In genomic region chr7:140417456-140418155, GRCh38 we compare ENCODE assay signal across 16 cellular contexts. TPM values are rescaled to one million over a fixed set of nuclear protein-coding genes. Genes with fewer than 3 reads are reported as not detected.
A peak's percentile ranks its signal among the peaks of the same experiment; 100 is the strongest.
DNase-seq lines count a peak whose midpoint lies in the region; ATAC-seq, FAIRE-seq and TF ChIP-seq lines count a peak whose summit lies in the region.
"Had no signal": no experiment of that assay in that cellular context is flagged by ENCODE, and none has a peak within 500 bp of the region (broad histone marks: within the 10 kb centered on the region; RNA-seq: fewer than 3 reads in every experiment).

No MANE protein-coding gene starts in this region.

- POLR2A ChIA-PET in A549 (lab: Yijun Ruan, JAX): interaction anchor here (1.0 kb wide), 1 partner anchor 20 kb away, joined by 3 read pairs; the partner anchor contains the start of gene SLC37A3
- POLR2A ChIA-PET in activated CD8-positive, alpha-beta T cell treated with anti-CD3 and anti-CD28 coated beads for 36 hours (lab: Charles Lee): interaction anchor here (1.0 to 1.1 kb wide), 2 partner anchors 20 to 240 kb away, joined by 3 read pairs; partner anchors contain the start of gene SLC37A3

- H3K27ac ChIP-seq in A549: no peak overlapping the region
- H3K27ac ChIP-seq in BLaER1 treated with 17β-estradiol and CSF1 and Interleukin-3, amounts not matched to agents 10 nM and 100 nM: no peak overlapping the region
- H3K27ac ChIP-seq: right atrium auricular region, transverse colon had no signal

- no peak for TF ChIP-seq RAD21 in A549 (conservative IDR thresholded peaks at IDR 0.05 in 1 of 2, IDR thresholded peaks at IDR 0.05 in 1 of 2)

- H3K36me3 Mint-ChIP-seq in activated CD8-positive, alpha-beta T cell treated with anti-CD3 and anti-CD28 coated beads for 36 hours (ENCODE audit: low read depth): peaks cover 9% of the 10 kb centered on the region

- H3K36me3 ChIP-seq in BLaER1 treated with 17β-estradiol and CSF1 and Interleukin-3, amounts not matched to agents 10 nM and 100 nM: no peaks in the 10 kb centered on the region
- H3K36me3 ChIP-seq: right atrium auricular region, transverse colon had no signal

- intact Hi-C loops in activated CD8-positive, alpha-beta T cell treated with anti-CD3 and anti-CD28 coated beads for 36 hours (cut with micrococcal nuclease): no loop called here

- no peak for FAIRE-seq in A549 (lab: Jason Lieb, UNC)
- FAIRE-seq: endothelial cell of umbilical vein had no signal

- peaks cover 10% of the 10 kb centered on the region for H3K4me1 Mint-ChIP-seq in activated CD8-positive, alpha-beta T cell treated with anti-CD3 and anti-CD28 coated beads for 36 hours (ENCODE audit: low read depth)

- no peak for TF ChIP-seq POLR2A in A549 (IDR thresholded peaks at IDR 0.05; ENCODE audit: low read length)

- no peaks in the 10 kb centered on the region for H3K27me3 Mint-ChIP-seq in activated CD8-positive, alpha-beta T cell treated with anti-CD3 and anti-CD28 coated beads for 36 hours

- no peak for DNase-seq in A549 (ENCODE audit: low read depth in 1 of 2, low spot score in 1 of 2)
- peak; percentile 74 for DNase-seq in NCI-H146 treated with DMSO at 0.1 percent for 48 hours (lab: John Stamatoyannopoulos, UW; ENCODE audit: unreplicated experiment)
- peak; percentile 19 for DNase-seq in activated CD8-positive, alpha-beta T cell treated with anti-CD3 and anti-CD28 coated beads for 36 hours
- no peak for DNase-seq in COLO829 (ENCODE audit: low spot score)
- DNase-seq in OCI-M1 (lab: John Stamatoyannopoulos, UW): no peak
- DNase-seq: cerebellar nuclear complex; stimulated activated CD4-positive, alpha-beta T cell treated with anti-CD3 and anti-CD28 coated beads, Interleukin-2, amount 100 ng/mL, for 24 hours; stimulated activated CD8-positive, alpha-beta memory T cell treated with anti-CD3 and anti-CD28 coated beads, Interleukin-4, amount 100 ng/mL, for 48 hours had no signal

- ATAC-seq in A549 (peak; percentile 27 to 57; a peak in 5 of 6 replicates), GM19452 (IDR thresholded peaks at IDR 0.05; ENCODE audit: unreplicated experiment) (no peak), GM18909 (IDR thresholded peaks at IDR 0.05; ENCODE audit: poor library complexity, unreplicated experiment) (no peak)
- peak; percentile 62 for ATAC-seq in activated CD8-positive, alpha-beta T cell treated with anti-CD3 and anti-CD28 coated beads for 36 hours

- no peaks in the 10 kb centered on the region for H3K4me1 ChIP-seq in A549
- H3K4me1 ChIP-seq in BLaER1 treated with 17β-estradiol and CSF1 and Interleukin-3, amounts not matched to agents 10 nM and 100 nM: peaks cover 0 to 14% (median 7%) of the 10 kb centered on the region in 10 experiments; a peak in 12 of 20 replicates
- H3K4me1 ChIP-seq: right atrium auricular region had no signal

- no peak overlapping the region for H3K4me2 ChIP-seq in A549
- peak overlapping the region in 7 of 11 experiments; percentile 13 to 51 (median 34); a peak in 11 of 22 replicates for H3K4me2 ChIP-seq in BLaER1 treated with 17β-estradiol and CSF1 and Interleukin-3, amounts not matched to agents 10 nM and 100 nM

- H3K9me3 Mint-ChIP-seq in activated CD8-positive, alpha-beta T cell treated with anti-CD3 and anti-CD28 coated beads for 36 hours: no peaks in the 10 kb centered on the region
- H3K9me3 Mint-ChIP-seq: neural crest cell had no signal

- no peak for TF ChIP-seq CTCF in A549 (IDR thresholded peaks at IDR 0.05)
- TF ChIP-seq CTCF in activated CD8-positive, alpha-beta T cell treated with anti-CD3 and anti-CD28 coated beads for 36 hours (IDR thresholded peaks at IDR 0.05): no peak

- peak overlapping the region in 1 of 11 experiments; percentile 33; a peak in 1 of 22 replicates for H3K9ac ChIP-seq in BLaER1 treated with 17β-estradiol and CSF1 and Interleukin-3, amounts not matched to agents 10 nM and 100 nM

- H3K27ac Mint-ChIP-seq in activated CD8-positive, alpha-beta T cell treated with anti-CD3 and anti-CD28 coated beads for 36 hours: peak overlapping the region; percentile 39

- no peak overlapping the region for H3K4me3 ChIP-seq in A549
- H3K4me3 ChIP-seq in BLaER1 treated with 17β-estradiol and CSF1 and Interleukin-3, amounts not matched to agents 10 nM and 100 nM: no peak overlapping the region
- H3K4me3 ChIP-seq: right atrium auricular region, transverse colon had no signal

- no peak for TF ChIP-seq EP300 in A549 (IDR thresholded peaks at IDR 0.05)

- no peak overlapping the region for H3K4me3 Mint-ChIP-seq in activated CD8-positive, alpha-beta T cell treated with anti-CD3 and anti-CD28 coated beads for 36 hours
- H3K4me3 Mint-ChIP-seq: neural crest cell had no signal

- no peaks in the 10 kb centered on the region for H4K20me1 ChIP-seq in BLaER1 treated with 17β-estradiol and CSF1 and Interleukin-3, amounts not matched to agents 10 nM and 100 nM

- peaks cover 4% of the 10 kb centered on the region; the same call in 1 of the 3 replicates for H3K9me3 ChIP-seq in A549
- H3K9me3 ChIP-seq in BLaER1 treated with 17β-estradiol and CSF1 and Interleukin-3, amounts not matched to agents 10 nM and 100 nM (replicated peaks in 1 of 11): peaks cover 0 to 8% (median 5%) of the 10 kb centered on the region in 11 experiments; a peak in 4 of 22 replicates
- H3K9me3 ChIP-seq: right atrium auricular region, transverse colon had no signal

- CTCF ChIA-PET in A549 (lab: Yijun Ruan, JAX): interaction anchor here (1.9 kb wide), 1 partner anchor 23 kb away, joined by 6 read pairs; no protein-coding TSS in a partner anchor
- CTCF ChIA-PET in activated CD8-positive, alpha-beta T cell treated with anti-CD3 and anti-CD28 coated beads for 36 hours (lab: Charles Lee): interaction anchor here (0.8 to 2.3 kb wide), 3 partner anchors 26 to 59 kb away, joined by 3 to 5 read pairs (median 3); no protein-coding TSS in a partner anchor

- no peaks in the 10 kb centered on the region for H3K27me3 ChIP-seq in BLaER1 treated with 17β-estradiol and CSF1 and Interleukin-3, amounts not matched to agents 10 nM and 100 nM
- H3K27me3 ChIP-seq: right atrium auricular region, transverse colon had no signal

- WGBS in A549 (ENCODE audit: missing lambda C conversion rate): 68% methylated on average over 8 of the region's 8 CpGs

TF ChIP-seq in A549, 52 proteins besides CTCF, POLR2A, EP300 and RAD21:
- TF ChIP-seq CBX2 (IDR thresholded peaks at IDR 0.05; ENCODE audit: borderline replicate concordance, low read depth) (no peak), ZSCAN20 (CRISPR knock-in tag; IDR thresholded peaks at IDR 0.05) (no peak), MAX (IDR thresholded peaks at IDR 0.05) (no peak), HOXB13 (CRISPR knock-in tag; IDR thresholded peaks at IDR 0.05; ENCODE audit: low read depth) (no peak)

RNA-seq across cellular contexts. Expression of gene RAB19, which starts 13.7 kb away (rescaled TPM):
- polyA plus RNA-seq in A549 (2011; rRNA removed) (not detected in 2 replicates), A549 (2017; fragmentation: RNase III; extraction: RNeasy Plus Mini Kit Qiagen cat#74134 plus additional on column Dnase treatment) (not detected in 3 replicates)
- 0.06 TPM in 1 of 2 replicates, not detected in the other for polyA plus RNA-seq in A549 (2012; cell fraction: cytosol; rRNA removed)
- not detected in 2 replicates for polyA plus RNA-seq in A549 (2012; cell fraction: nucleus; rRNA removed)
- not detected in 2 replicates for polyA minus RNA-seq in A549 (2011; rRNA and poly(A)+ RNA removed)
- total RNA-seq in activated CD8-positive, alpha-beta T cell treated with anti-CD3 and anti-CD28 coated beads for 36 hours: 1 to 10 TPM; 5.6 to 6.4 TPM
- total RNA-seq: endothelial cell of umbilical vein, lung microvascular endothelial cell, neural crest cell, right atrium auricular region had no signal
- polyA plus RNA-seq: endothelial cell of umbilical vein had no signal

RNA-seq across cellular contexts. Expression of gene SLC37A3, which starts 19.3 kb away (rescaled TPM):
- polyA plus RNA-seq in A549 (2011; rRNA removed): 46.4 and 53.2 TPM in 2 replicates
- 21.7 and 26.3 TPM in 2 replicates for polyA plus RNA-seq in A549 (2012; cell fraction: cytosol; rRNA removed)
- 33.5 and 72.2 TPM in 2 replicates for polyA plus RNA-seq in A549 (2012; cell fraction: nucleus; rRNA removed)
- polyA plus RNA-seq in A549 (2017; fragmentation: RNase III; extraction: RNeasy Plus Mini Kit Qiagen cat#74134 plus additional on column Dnase treatment): 23.0 to 30.0 TPM (median 26.9 TPM) in 3 replicates
- 53.5 and 77.5 TPM in 2 replicates for polyA minus RNA-seq in A549 (2011; rRNA and poly(A)+ RNA removed)
- 10 to 100 TPM; 30.7 to 33.6 TPM for total RNA-seq in activated CD8-positive, alpha-beta T cell treated with anti-CD3 and anti-CD28 coated beads for 36 hours

Comparison
In these comparisons a context has a peak if more than half of its experiments do, and no peak if none do; other contexts are left out.
1. ATAC-seq: peak in A549 (2 of 2) and activated CD8-positive, alpha-beta T cell treated with anti-CD3 and anti-CD28 coated beads for 36 hours (single experiment); none in GM19452 (single experiment) and GM18909 (single experiment).
2. DNase-seq: peak in NCI-H146 treated with DMSO at 0.1 percent for 48 hours (single experiment) and activated CD8-positive, alpha-beta T cell treated with anti-CD3 and anti-CD28 coated beads for 36 hours (single experiment); none in A549 (0 of 2), COLO829 (single experiment) and OCI-M1 (single experiment).